Comparison of ENCODE assay signal across 8 cellular contexts in the genomic region with DNA sequence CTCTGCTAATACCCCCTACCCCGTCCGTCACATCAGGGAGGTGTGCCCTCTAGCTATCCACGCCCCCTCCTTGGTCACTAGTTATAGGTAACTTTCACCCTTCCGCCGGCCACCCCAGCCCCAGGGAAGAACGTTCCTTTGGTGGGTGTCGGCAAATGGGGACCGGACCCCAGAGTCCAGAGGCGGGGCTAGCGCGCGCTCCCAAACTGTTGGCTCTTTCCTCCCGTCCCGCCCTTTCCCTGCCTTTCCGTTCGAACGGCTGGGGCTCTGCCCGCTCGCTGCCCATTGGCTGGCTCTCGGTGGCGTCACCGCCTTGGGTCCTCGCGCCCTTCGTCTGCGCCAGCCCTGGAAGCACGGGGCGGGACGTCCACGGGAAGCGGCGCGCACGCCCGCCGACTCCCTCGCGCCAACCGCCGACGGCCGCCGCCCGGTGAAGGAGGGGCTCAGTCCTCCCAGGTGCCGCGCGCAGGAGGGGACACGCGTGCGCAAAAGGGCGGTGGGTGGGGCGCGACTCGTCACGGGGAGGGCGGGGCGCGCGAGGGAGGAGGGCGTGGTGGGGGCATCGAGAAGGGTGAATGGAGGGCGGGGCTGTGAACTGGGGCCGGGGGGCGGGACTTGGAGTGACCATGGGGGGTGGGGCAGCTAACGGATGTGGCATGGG. TPM values are rescaled to one million over a fixed set of nuclear protein-coding genes. Genes with fewer than 3 reads are reported as not detected.
DNase-seq lines count a peak whose midpoint lies in the region; ATAC-seq, FAIRE-seq and TF ChIP-seq lines count a peak whose summit lies in the region.

No MANE protein-coding gene starts in this region.

- WGBS in pancreas, 2 donors = 0 to 1% methylated on average over 42 to 65 of the region's 65 CpGs
- 0% methylated on average over 19 to 38 of the region's 65 CpGs for WGBS in thyroid gland, 2 donors

- intact Hi-C loops in Right ventricle myocardium inferior (cut with DNase I) (loop anchor here (1.0 to 10.0 kb wide), 5 partner anchors 19 to 285 kb away; partner anchors contain the start of genes KIFC1, PFDN6, WDR46 and ZBTB22), pancreas (cut with DNase I) (no loop called here), thyroid gland (cut with DNase I) (no loop called here)

- POLR2A ChIA-PET in activated naive CD8-positive, alpha-beta T cell treated with anti-CD3 and anti-CD28 coated beads, Interleukin-2, amount 10 ng/mL, durations not matched to agents 7 days and 5 days (lab: Charles Lee) = interaction anchor here (0.7 to 2.5 kb wide), 17 partner anchors 9 to 438 kb away, joined by 3 to 14 read pairs (median 4); partner anchors contain the start of genes B3GALT4, CUTA, PFDN6 and RGL2

- H3K27ac ChIP-seq in pancreas (peak overlapping the region; percentile 88 to 93 (median 89)), thyroid gland (peak overlapping the region; percentile 93 to 99 (median 93))

- H3K4me3 Mint-ChIP-seq in activated naive CD8-positive, alpha-beta T cell treated with anti-CD3 and anti-CD28 coated beads, Interleukin-2, amount 10 ng/mL, durations not matched to agents 7 days and 5 days = peak overlapping the region; percentile 93

- H3K36me3 Mint-ChIP-seq in activated naive CD8-positive, alpha-beta T cell treated with anti-CD3 and anti-CD28 coated beads, Interleukin-2, amount 10 ng/mL, durations not matched to agents 7 days and 5 days = peaks cover 17% of the 10 kb centered on the region

- H3K4me3 ChIP-seq in GM12865 (ENCODE audit: low read depth, low read length) (peak overlapping the region; percentile 75), pancreas (peak overlapping the region; percentile 66 to 99 (median 84)), thyroid gland (replicated peaks in 1 of 3) (peak overlapping the region in 2 of 3 donors; percentile 50 to 100)

- ATAC-seq in HG02759 (IDR thresholded peaks at IDR 0.05; ENCODE audit: unreplicated experiment) (peak; percentile 90), Right ventricle myocardium inferior (peak; percentile 92), pancreas (peak; percentile 86 to 91 (median 88))
- peak; percentile 88 for ATAC-seq in activated naive CD8-positive, alpha-beta T cell treated with anti-CD3 and anti-CD28 coated beads, Interleukin-2, amount 10 ng/mL, durations not matched to agents 7 days and 5 days (ENCODE audit: low read depth)

- DNase-seq in GM12865 (ENCODE audit: low read depth) = peak; percentile 99
- peak; percentile 95 for DNase-seq in NCI-H128 (lab: John Stamatoyannopoulos, UW; ENCODE audit: unreplicated experiment)
- DNase-seq in SKM-1 treated with dmso at 0.1 percent for 144 hours (lab: John Stamatoyannopoulos, UW; ENCODE audit: unreplicated experiment) = peak; percentile 98
- peak; percentile 99 for DNase-seq in activated naive CD8-positive, alpha-beta T cell treated with anti-CD3 and anti-CD28 coated beads, Interleukin-2, amount 10 ng/mL, durations not matched to agents 7 days and 5 days
- DNase-seq in Right ventricle myocardium inferior (ENCODE audit: missing footprints) = peak; percentile 99
- DNase-seq in pancreas = peak; percentile 97 to 99 (median 98)
- DNase-seq in thyroid gland = peak; percentile 98

- H3K27me3 Mint-ChIP-seq in activated naive CD8-positive, alpha-beta T cell treated with anti-CD3 and anti-CD28 coated beads, Interleukin-2, amount 10 ng/mL, durations not matched to agents 7 days and 5 days = no peaks in the 10 kb centered on the region

- H3K27me3 ChIP-seq in pancreas = no peaks in the 10 kb centered on the region
- no peaks in the 10 kb centered on the region for H3K27me3 ChIP-seq in thyroid gland

- peak in 1 of 2 donors; percentile 67 for TF ChIP-seq POLR2A in thyroid gland (IDR thresholded peaks at IDR 0.05)

- H3K36me3 ChIP-seq in pancreas (peaks cover 0 to 13% (median 7%) of the 10 kb centered on the region in 3 donors), thyroid gland (peaks cover 22 to 24% of the 10 kb centered on the region in 2 donors)

- TF ChIP-seq CTCF in GM12865 (IDR thresholded peaks at IDR 0.05; ENCODE audit: insufficient read depth, low read depth, low read length, missing control alignments) (no peak), pancreas (IDR thresholded peaks at IDR 0.05) (no peak), thyroid gland (IDR thresholded peaks at IDR 0.05) (no peak)

- H3K4me1 Mint-ChIP-seq in activated naive CD8-positive, alpha-beta T cell treated with anti-CD3 and anti-CD28 coated beads, Interleukin-2, amount 10 ng/mL, durations not matched to agents 7 days and 5 days = peaks cover 36% of the 10 kb centered on the region

- no peaks in the 10 kb centered on the region for H3K9me3 Mint-ChIP-seq in activated naive CD8-positive, alpha-beta T cell treated with anti-CD3 and anti-CD28 coated beads, Interleukin-2, amount 10 ng/mL, durations not matched to agents 7 days and 5 days

- H3K9me3 ChIP-seq in pancreas (no peaks in the 10 kb centered on the region), thyroid gland (no peaks in the 10 kb centered on the region)

- H3K4me1 ChIP-seq in pancreas = peaks cover 0 to 7% (median 4%) of the 10 kb centered on the region in 3 donors
- H3K4me1 ChIP-seq in thyroid gland = peaks cover 8 to 17% of the 10 kb centered on the region in 2 donors

- peak overlapping the region; percentile 99 for H3K27ac Mint-ChIP-seq in activated naive CD8-positive, alpha-beta T cell treated with anti-CD3 and anti-CD28 coated beads, Interleukin-2, amount 10 ng/mL, durations not matched to agents 7 days and 5 days

- no peak for FAIRE-seq in pancreas (lab: Jason Lieb, UNC)

RNA-seq across cellular contexts. Expression of gene PHF1, which starts 0.6 kb away (rescaled TPM):
- 100 to 1,000 TPM in 1 of 2 experiments, 10 to 100 TPM in 1; 98.3 to 105 TPM for total RNA-seq in activated naive CD8-positive, alpha-beta T cell treated with anti-CD3 and anti-CD28 coated beads, Interleukin-2, amount 10 ng/mL, durations not matched to agents 7 days and 5 days
- 43.5 TPM for total RNA-seq in Right ventricle myocardium inferior
- total RNA-seq in pancreas = 10 to 100 TPM; 28.5 to 68.0 (median 47.2) TPM
- polyA plus RNA-seq in pancreas = 100 to 1,000 TPM; 143 to 192 TPM
- total RNA-seq in thyroid gland = 100 to 1,000 TPM in 1 of 4 donors, 10 to 100 TPM in 3; 75.3 to 109 (median 88.5) TPM

RNA-seq across cellular contexts. Expression of gene CUTA, which starts 7.7 kb away (rescaled TPM):
- 100 to 1,000 TPM; 202 to 209 TPM for total RNA-seq in activated naive CD8-positive, alpha-beta T cell treated with anti-CD3 and anti-CD28 coated beads, Interleukin-2, amount 10 ng/mL, durations not matched to agents 7 days and 5 days
- 107 TPM for total RNA-seq in Right ventricle myocardium inferior
- 10 to 100 TPM; 65.0 to 99.6 (median 78.1) TPM for total RNA-seq in pancreas
- 100 to 1,000 TPM in 1 of 2 donors, 10 to 100 TPM in 1; 96.7 to 204 TPM for polyA plus RNA-seq in pancreas
- total RNA-seq in thyroid gland = 100 to 1,000 TPM; 165 to 296 (median 257) TPM

RNA-seq across cellular contexts. Expression of gene SYNGAP1, which starts 9.7 kb away (rescaled TPM):
- total RNA-seq in activated naive CD8-positive, alpha-beta T cell treated with anti-CD3 and anti-CD28 coated beads, Interleukin-2, amount 10 ng/mL, durations not matched to agents 7 days and 5 days = 10 to 100 TPM; 53.3 to 60.1 TPM
- 5.2 TPM for total RNA-seq in Right ventricle myocardium inferior
- 10 to 100 TPM in 1 of 6 donors, 1 to 10 TPM in 5; 4.6 to 11.0 (median 5.6) TPM for total RNA-seq in pancreas
- 10 to 100 TPM in 1 of 2 donors, 1 to 10 TPM in 1; 8.3 to 16.4 TPM for polyA plus RNA-seq in pancreas
- total RNA-seq in thyroid gland = 10 to 100 TPM in 3 of 4 donors, 1 to 10 TPM in 1; 10.0 to 15.3 (median 12.2) TPM

RNA-seq across cellular contexts. Expression of gene KIFC1, which starts 18.6 kb away (rescaled TPM):
- total RNA-seq in activated naive CD8-positive, alpha-beta T cell treated with anti-CD3 and anti-CD28 coated beads, Interleukin-2, amount 10 ng/mL, durations not matched to agents 7 days and 5 days = 100 to 1,000 TPM; 117 to 127 TPM
- total RNA-seq in Right ventricle myocardium inferior (1.3 TPM), pancreas (1 to 10 TPM in 1 of 6 donors, under 1 TPM in 5; 0.14 to 1.5 (median 0.52) TPM), thyroid gland (1 to 10 TPM in 2 of 4 donors, under 1 TPM in 2; 0.13 to 4.3 (median 0.91) TPM)
- under 1 TPM; 0.19 to 0.42 TPM for polyA plus RNA-seq in pancreas

RNA-seq across cellular contexts. Expression of gene ZBTB9, which starts 44.2 kb away (rescaled TPM):
- total RNA-seq in activated naive CD8-positive, alpha-beta T cell treated with anti-CD3 and anti-CD28 coated beads, Interleukin-2, amount 10 ng/mL, durations not matched to agents 7 days and 5 days = 1 to 10 TPM; 9.1 to 9.8 TPM
- total RNA-seq in Right ventricle myocardium inferior (4.1 TPM), pancreas (1 to 10 TPM; 1.7 to 4.7 (median 3.6) TPM), thyroid gland (1 to 10 TPM; 4.1 to 5.9 (median 4.6) TPM)
- 1 to 10 TPM; 1.7 to 3.6 TPM for polyA plus RNA-seq in pancreas

Comparison
In these comparisons a context has a peak if more than half of its experiments do, and no peak if none do; other contexts are left out.
1. Peak in every context shown above with its lines: DNase-seq, ATAC-seq, H3K4me3 ChIP-seq and H3K27ac ChIP-seq.